In genomic region chr10:42638821-42639270, GRCh38 we compare ENCODE assay signal across 8 cellular contexts. TPM values are rescaled to one million over a fixed set of nuclear protein-coding genes. Genes with fewer than 3 reads are reported as not detected.
A peak's percentile ranks its signal among the peaks of the same experiment; 100 is the strongest.
DNase-seq lines count a peak whose midpoint lies in the region; ATAC-seq, FAIRE-seq and TF ChIP-seq lines count a peak whose summit lies in the region.

No MANE protein-coding gene starts in this region.

- peak overlapping the region; percentile 85 for H3K4me2 ChIP-seq in neuronal stem cell (ENCODE audit: insufficient read depth, low read length, poor library complexity, severe bottlenecking)

- H2AFZ ChIP-seq in neuronal stem cell (ENCODE audit: low read length): peak overlapping the region; percentile 99

- no peak overlapping the region for H2BK15ac ChIP-seq in neuronal stem cell (ENCODE audit: low read length)

- peaks cover 49% of the 10 kb centered on the region for H3K4me1 Mint-ChIP-seq in CD4-positive, alpha-beta T cell (ENCODE audit: low read depth)
- peaks cover 10 to 27% of the 10 kb centered on the region in 2 donors for H3K4me1 Mint-ChIP-seq in effector memory CD8-positive, alpha-beta T cell (ENCODE audit: low read depth in 2 of 2)

- no peak overlapping the region for H3K9ac ChIP-seq in neuronal stem cell (ENCODE audit: low read depth, low read length, poor library complexity)

- peak overlapping the region; percentile 92 for H2BK5ac ChIP-seq in neuronal stem cell (ENCODE audit: low read length)

- no peaks in the 10 kb centered on the region for H3K9me3 ChIP-seq in CD4-positive, alpha-beta T cell (ENCODE audit: control insufficient read depth, low read length)
- H3K9me3 ChIP-seq in Peyer's patch (no peaks in the 10 kb centered on the region), neuronal stem cell (replicated peaks in 1 of 2; ENCODE audit: control insufficient read depth in 2 of 2, insufficient read depth in 1 of 2, low read depth in 1 of 2, low read length in 2 of 2) (no peaks in the 10 kb centered on the region)

- no peak overlapping the region for H4K91ac ChIP-seq in neuronal stem cell (ENCODE audit: low read depth, low read length, poor library complexity)

- H3K27me3 ChIP-seq in CD4-positive, alpha-beta T cell (ENCODE audit: control insufficient read depth, insufficient read depth, low read length): no peaks in the 10 kb centered on the region
- H3K27me3 ChIP-seq in Peyer's patch (no peaks in the 10 kb centered on the region), neuronal stem cell (ENCODE audit: control insufficient read depth in 3 of 3, insufficient read depth in 3 of 3, low read depth in 1 of 3, low read length in 3 of 3) (no peaks in the 10 kb centered on the region)

- no peak overlapping the region for H2BK120ac ChIP-seq in neuronal stem cell (ENCODE audit: low read depth, low read length)

- H3K36me3 ChIP-seq in Peyer's patch (no peaks in the 10 kb centered on the region), neuronal stem cell (replicated peaks in 1 of 2; ENCODE audit: control insufficient read depth in 2 of 2, insufficient read depth in 2 of 2, low read length in 2 of 2) (peaks cover 0 to 12% of the 10 kb centered on the region in 2 donors)

- POLR2A ChIA-PET in CD4-positive, alpha-beta T cell (lab: Charles Lee): interaction anchor here (0.8 to 1.7 kb wide), 7 partner anchors 17 to 1010 kb away, joined by 3 to 8 read pairs (median 6); partner anchors contain the start of genes BMS1, CSGALNACT2 and ZNF32

- CTCF ChIA-PET in CD4-positive, alpha-beta T cell (lab: Charles Lee): no interaction called here

- no peak overlapping the region for H3K23ac ChIP-seq in neuronal stem cell (ENCODE audit: low read depth, low read length, poor library complexity)

- peak; percentile 42 for ATAC-seq in CD4-positive, alpha-beta T cell (ENCODE audit: poor library complexity)
- ATAC-seq in effector memory CD8-positive, alpha-beta T cell (replicated peaks): no peak
- ATAC-seq in HG02678 (IDR thresholded peaks at IDR 0.05; ENCODE audit: unreplicated experiment): no peak

- H3K27me3 Mint-ChIP-seq in CD4-positive, alpha-beta T cell: no peaks in the 10 kb centered on the region
- no peaks in the 10 kb centered on the region for H3K27me3 Mint-ChIP-seq in effector memory CD8-positive, alpha-beta T cell

- peaks cover 46% of the 10 kb centered on the region for H3K36me3 Mint-ChIP-seq in CD4-positive, alpha-beta T cell (ENCODE audit: low read depth)
- H3K36me3 Mint-ChIP-seq in effector memory CD8-positive, alpha-beta T cell (ENCODE audit: insufficient read depth): peaks cover 36% of the 10 kb centered on the region

- H3K4me1 ChIP-seq in Peyer's patch (peaks cover 0 to 34% (median 5%) of the 10 kb centered on the region in 4 donors), neuronal stem cell (ENCODE audit: control insufficient read depth in 2 of 2, insufficient read depth in 1 of 2, low read depth in 1 of 2, low read length in 2 of 2) (no peaks in the 10 kb centered on the region)

- no CpG with 5 or more reads among the region's 6 CpGs for WGBS in neuronal stem cell (ENCODE audit: extremely low coverage in 2 of 2, insufficient read length in 2 of 2, insufficient replicate concordance in 1 of 2), 2 donors

- peak in 2 of 10 experiments; percentile 32 to 37 for DNase-seq in CD4-positive, alpha-beta T cell
- no peak for DNase-seq in Peyer's patch
- DNase-seq in effector memory CD8-positive, alpha-beta T cell: no peak
- no peak for DNase-seq in neuronal stem cell (ENCODE audit: low spot score)
- DNase-seq in C1 segment of cervical spinal cord (lab: John Stamatoyannopoulos, UW): no peak
- no peak for DNase-seq in GM12891 (ENCODE audit: insufficient read length, low spot score)
- DNase-seq in hypothalamus (lab: John Stamatoyannopoulos, UW): no peak

- H3K27ac ChIP-seq in CD4-positive, alpha-beta T cell (ENCODE audit: low read depth, low read length): peak overlapping the region; percentile 91
- H3K27ac ChIP-seq in Peyer's patch (peak overlapping the region; percentile 84 to 97 (median 96)), neuronal stem cell (replicated peaks; ENCODE audit: low read length) (peak overlapping the region; percentile 94)

- H3K14ac ChIP-seq in neuronal stem cell (ENCODE audit: low read length): no peak overlapping the region

- no peak overlapping the region for H3K4ac ChIP-seq in neuronal stem cell (ENCODE audit: low read length)

- intact Hi-C loops in CD4-positive, alpha-beta T cell (cut with DNase I, micrococcal nuclease): loop anchor here (2.0 to 5.0 kb wide), 4 partner anchors 86 to 1008 kb away; partner anchors contain the start of genes BMS1 (in 1 of the 2), CSGALNACT2 (in 1 of the 2) and ZNF32 (in 1 of the 2)

- H2AK5ac ChIP-seq in neuronal stem cell (ENCODE audit: low read depth, low read length): no peak overlapping the region

- no peak for FAIRE-seq in GM12891 (lab: Jason Lieb, UNC)

- peak overlapping the region; percentile 97 for H3K27ac Mint-ChIP-seq in CD4-positive, alpha-beta T cell
- peak overlapping the region; percentile 95 to 97 for H3K27ac Mint-ChIP-seq in effector memory CD8-positive, alpha-beta T cell

- H2BK12ac ChIP-seq in neuronal stem cell (ENCODE audit: low read length): no peak overlapping the region

- H3K79me1 ChIP-seq in neuronal stem cell (ENCODE audit: low read depth, low read length): no peaks in the 10 kb centered on the region

- H3K18ac ChIP-seq in neuronal stem cell (ENCODE audit: low read length): peak overlapping the region; percentile 86

- no peak for TF ChIP-seq POLR2A in Peyer's patch (IDR thresholded peaks at IDR 0.05)
- no peak for TF ChIP-seq POLR2A in GM12891 (IDR thresholded peaks at IDR 0.05; ENCODE audit: low read depth, low read length)

- H3K9me3 Mint-ChIP-seq in CD4-positive, alpha-beta T cell: no peaks in the 10 kb centered on the region
- H3K9me3 Mint-ChIP-seq in effector memory CD8-positive, alpha-beta T cell: no peaks in the 10 kb centered on the region

- no peak overlapping the region for H4K8ac ChIP-seq in neuronal stem cell (ENCODE audit: low read depth, low read length)

- peak overlapping the region; percentile 96 for H3K4me3 Mint-ChIP-seq in CD4-positive, alpha-beta T cell
- peak overlapping the region; percentile 94 to 96 for H3K4me3 Mint-ChIP-seq in effector memory CD8-positive, alpha-beta T cell

- peak overlapping the region; percentile 65 to 89 (median 74) for H3K4me3 ChIP-seq in Peyer's patch
- peak overlapping the region; percentile 86 to 92 for H3K4me3 ChIP-seq in neuronal stem cell (ENCODE audit: low read length in 2 of 2)

- no peak for TF ChIP-seq CTCF in CD4-positive, alpha-beta T cell (IDR thresholded peaks at IDR 0.05)
- no peak for TF ChIP-seq CTCF in Peyer's patch (IDR thresholded peaks at IDR 0.05)

TF ChIP-seq in GM12891, 5 proteins besides CTCF, POLR2A, EP300 and RAD21:
- no peak for TF ChIP-seq POU2F2 (IDR thresholded peaks at IDR 0.05; ENCODE audit: low read depth, low read length)
- no peak for TF ChIP-seq PAX5 (IDR thresholded peaks at IDR 0.05; ENCODE audit: insufficient read depth, low read length, severe bottlenecking)
- no peak for TF ChIP-seq POLR2AphosphoS5 (IDR thresholded peaks at IDR 0.05; ENCODE audit: low read depth, low read length)
- no peak for TF ChIP-seq TAF1 (IDR thresholded peaks at IDR 0.05; ENCODE audit: low read depth, low read length)
- no peak for TF ChIP-seq SPI1 (IDR thresholded peaks at IDR 0.05; ENCODE audit: low read depth, low read length)
TF ChIP-seq in GM12891: peak in this region for 0.

RNA-seq across cellular contexts. Expression of gene ZNF33B, which starts 0.5 kb away (rescaled TPM):
- 10 to 100 TPM; 26.6 to 27.0 TPM for total RNA-seq in CD4-positive, alpha-beta T cell
- total RNA-seq in Peyer's patch: 100 to 1,000 TPM in 1 of 4 donors, 10 to 100 TPM in 2, 1 to 10 TPM in 1; 7.4 to 140 (median 19.0) TPM
- 11.6 TPM for polyA plus RNA-seq in neuronal stem cell (2013, experiment 1 of 2)
- polyA plus RNA-seq in neuronal stem cell (2013, experiment 2 of 2): 11.2 TPM
- 3.3 TPM for polyA plus RNA-seq in GM12891 (2012; ENCODE audit: low read depth, missing spikeins)
